ENCODE assay signal across 10 cellular contexts in the genomic region with DNA sequence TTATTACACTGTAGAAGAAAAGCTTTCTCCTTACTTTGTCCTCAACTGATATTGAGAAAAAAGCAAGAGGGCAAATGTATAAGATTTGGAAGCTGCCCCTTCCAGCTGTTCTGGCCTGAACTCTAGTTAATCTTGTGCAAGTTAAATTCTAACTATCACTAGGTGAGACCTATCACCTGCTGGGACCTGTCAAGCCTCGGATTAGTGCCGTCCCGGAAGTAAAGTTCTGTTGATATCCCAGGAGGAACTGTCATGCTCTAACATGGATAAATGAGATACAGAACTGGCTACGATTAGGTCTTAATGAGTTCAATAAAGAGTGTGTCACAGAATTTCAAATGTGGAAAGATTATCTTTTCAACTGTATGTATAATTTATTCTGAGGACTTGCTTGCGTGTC. TPM values are rescaled to one million over a fixed set of nuclear protein-coding genes. Genes with fewer than 3 reads are reported as not detected.
A peak's percentile ranks its signal among the peaks of the same experiment; 100 is the strongest.
DNase-seq lines count a peak whose midpoint lies in the region; ATAC-seq, FAIRE-seq and TF ChIP-seq lines count a peak whose summit lies in the region.
"Had no signal": no experiment of that assay in that cellular context is flagged by ENCODE, and none has a peak within 500 bp of the region (broad histone marks: within the 10 kb centered on the region; RNA-seq: fewer than 3 reads in every experiment).

No MANE protein-coding gene starts in this region.

- peak overlapping the region; percentile 75 for H3K27ac ChIP-seq in GM12878 (ENCODE audit: control insufficient read depth, insufficient read depth)
- H3K27ac ChIP-seq in suprapubic skin: peak overlapping the region; percentile 80

- H2AFZ ChIP-seq in GM12878 (ENCODE audit: control insufficient read depth, low read depth, low read length): peak overlapping the region; percentile 91

- H3K4me3 ChIP-seq in HFF-Myc (replicated peaks; ENCODE audit: low read depth, low read length): peak overlapping the region; percentile 91
- peak overlapping the region; percentile 72 for H3K4me3 ChIP-seq in GM12878
- H3K4me3 ChIP-seq in suprapubic skin: peak overlapping the region; percentile 68

- in situ Hi-C loops in GM12878 (cut with MboI): loop anchor here (10.0 kb wide), 1 partner anchor 519 kb away; no protein-coding TSS in a partner anchor

- RAD21 ChIA-PET in GM12878 (lab: Charles Lee; ENCODE audit: unreplicated experiment): interaction anchor here (0.9 to 6.2 kb wide), 3 partner anchors 10 to 91 kb away, joined by 3 to 81 read pairs (median 3); no protein-coding TSS in a partner anchor

- no peaks in the 10 kb centered on the region for H3K36me3 Mint-ChIP-seq in progenitor cell of endocrine pancreas (ENCODE audit: insufficient read depth)

- TF ChIP-seq EP300 in GM12878 (IDR thresholded peaks at IDR 0.05; ENCODE audit: borderline replicate concordance in 1 of 2, control insufficient read depth in 1 of 2, low read depth in 2 of 2, low read length in 2 of 2) (no peak), suprapubic skin (IDR thresholded peaks at IDR 0.05) (no peak)

- H3K27me3 ChIP-seq in GM12878 (replicated peaks in 1 of 2; ENCODE audit: control insufficient read depth in 2 of 2, insufficient read depth in 2 of 2, low read length in 1 of 2): no peaks in the 10 kb centered on the region
- H3K27me3 ChIP-seq in suprapubic skin: no peaks in the 10 kb centered on the region

- intact Hi-C loops in GM12878 (cut with micrococcal nuclease; ENCODE audit: unreplicated experiment): loop anchor here (5.0 kb wide), 1 partner anchor 527 kb away; a partner anchor contains a TSS

- 90% methylated on average over 5 of the region's 5 CpGs for WGBS in GM12878 (ENCODE audit: insufficient coverage, insufficient replicate concordance, low lambda C conversion rate, missing lambda C conversion rate)
- 25% methylated on average over 5 of the region's 5 CpGs for WGBS in suprapubic skin

- H3K36me3 ChIP-seq in GM12878 (ENCODE audit: control insufficient read depth in 2 of 2, insufficient read depth in 2 of 2, low read length in 1 of 2): no peaks in the 10 kb centered on the region
- no peaks in the 10 kb centered on the region for H3K36me3 ChIP-seq in suprapubic skin

- ATAC-seq in GM12878 (no peak), GM18520 (IDR thresholded peaks at IDR 0.05; ENCODE audit: unreplicated experiment) (no peak), HG03354 (IDR thresholded peaks at IDR 0.05; ENCODE audit: poor library complexity, severe bottlenecking, unreplicated experiment) (no peak), HG02970 (IDR thresholded peaks at IDR 0.05; ENCODE audit: low FRiP score, unreplicated experiment) (no peak)

- H3K9me3 Mint-ChIP-seq in progenitor cell of endocrine pancreas (ENCODE audit: low read depth): peaks cover 9% of the 10 kb centered on the region

- DNase-seq in HFF-Myc (ENCODE audit: extremely low read depth, low read depth): no peak
- no peak for DNase-seq in GM12878 (ENCODE audit: low read depth, low spot score)
- peak; percentile 13 for DNase-seq in kidney tubule cell (ENCODE audit: low spot score)
- no peak for DNase-seq in suprapubic skin (ENCODE audit: low spot score in 2 of 2)
- no peak for DNase-seq in progenitor cell of endocrine pancreas (ENCODE audit: low spot score, unreplicated experiment)
- DNase-seq: activated gamma-delta T cell, NCI-H187 treated with DMSO at 0.1 percent for 48 hours had no signal

- H3K4me3 Mint-ChIP-seq in progenitor cell of endocrine pancreas (ENCODE audit: low read depth): no peak overlapping the region

- H3K4me1 Mint-ChIP-seq in progenitor cell of endocrine pancreas (ENCODE audit: low read depth): peaks cover 4% of the 10 kb centered on the region

- H4K20me1 ChIP-seq in GM12878 (ENCODE audit: control insufficient read depth, insufficient read depth): no peaks in the 10 kb centered on the region

- TF ChIP-seq POLR2A in GM12878 (IDR thresholded peaks at IDR 0.05; ENCODE audit: low read depth, low read length) (no peak), suprapubic skin (IDR thresholded peaks at IDR 0.05) (no peak)

- no peak for FAIRE-seq in GM12878 (lab: Jason Lieb, UNC)

- H3K9ac ChIP-seq in GM12878 (ENCODE audit: control insufficient read depth, insufficient read depth, low read length): peak overlapping the region; percentile 90

- no peaks in the 10 kb centered on the region; the same call in 2 of the 3 replicates for H3K9me3 ChIP-seq in GM12878 (replicated peaks; ENCODE audit: control insufficient read depth, insufficient read depth, low read length)
- H3K9me3 ChIP-seq in suprapubic skin: no peaks in the 10 kb centered on the region

- peaks cover 3% of the 10 kb centered on the region for H3K79me2 ChIP-seq in GM12878 (ENCODE audit: control insufficient read depth, insufficient read depth, low read length)

- H3K4me1 ChIP-seq in GM12878 (ENCODE audit: control insufficient read depth, insufficient read depth, low read length) (0 out of 2 replicates have a peak, but pooled peaks cover 3% of the 10 kb centered on the region), suprapubic skin (peaks cover 21% of the 10 kb centered on the region)

- peak overlapping the region; percentile 97 for H3K4me2 ChIP-seq in GM12878 (ENCODE audit: control insufficient read depth, insufficient read depth)

- TF ChIP-seq CTCF in HFF-Myc (IDR thresholded peaks at IDR 0.05; ENCODE audit: low read depth, low read length, missing control alignments) (no peak), GM12878 (IDR thresholded peaks at IDR 0.05 in 2 of 3, conservative IDR thresholded peaks at IDR 0.05 in 1 of 3; ENCODE audit: control insufficient read depth in 2 of 3, extremely low read depth in 1 of 3, insufficient read depth in 1 of 3, low read depth in 3 of 3, low read length in 3 of 3) (no peak), suprapubic skin (IDR thresholded peaks at IDR 0.05) (no peak), progenitor cell of endocrine pancreas (IDR thresholded peaks at IDR 0.05; ENCODE audit: unreplicated experiment) (no peak)

- SMC1A ChIA-PET in GM12878 (lab: Charles Lee; ENCODE audit: uncharacterized antibody, unreplicated experiment): interaction anchor here (0.7 to 7.5 kb wide), 10 partner anchors 8 to 298 kb away, joined by 3 to 124 read pairs (median 3); no protein-coding TSS in a partner anchor

- POLR2A ChIA-PET in GM12878 (lab: Charles Lee): interaction anchor here (1.5 to 6.3 kb wide), 3 partner anchors 8 to 26 kb away, joined by 3 to 78 read pairs (median 4); no protein-coding TSS in a partner anchor

- H3K27ac Mint-ChIP-seq in progenitor cell of endocrine pancreas: no peak overlapping the region

- CTCF ChIA-PET in GM12878 (lab: Yijun Ruan, JAX): interaction anchor here (1.0 to 7.0 kb wide), 13 partner anchors 12 to 543 kb away, joined by 3 to 107 read pairs (median 3); a partner anchor contains a TSS

- peaks cover 16% of the 10 kb centered on the region for H3K27me3 Mint-ChIP-seq in progenitor cell of endocrine pancreas

- no TSS peak for BruUV-seq in GM12878 (replicated peaks; lab: Mats Ljungman, UMichigan)

- no peak for TF ChIP-seq RAD21 in GM12878 (IDR thresholded peaks at IDR 0.05; ENCODE audit: insufficient read depth, low read depth, low read length)

TF ChIP-seq in GM12878, 131 proteins besides CTCF, POLR2A, EP300 and RAD21 (continues in another document):
- TF ChIP-seq ZNF207 (IDR thresholded peaks at IDR 0.05; ENCODE audit: borderline replicate concordance) (no peak), BACH1 (IDR thresholded peaks at IDR 0.05; ENCODE audit: borderline replicate concordance) (no peak), CHD1 (IDR thresholded peaks at IDR 0.05; ENCODE audit: low read depth, low read length) (no peak), TCF7 (IDR thresholded peaks at IDR 0.05; ENCODE audit: borderline replicate concordance) (no peak), ESRRA (IDR thresholded peaks at IDR 0.05; ENCODE audit: low read length) (no peak)
- TF ChIP-seq, protein P1, sequence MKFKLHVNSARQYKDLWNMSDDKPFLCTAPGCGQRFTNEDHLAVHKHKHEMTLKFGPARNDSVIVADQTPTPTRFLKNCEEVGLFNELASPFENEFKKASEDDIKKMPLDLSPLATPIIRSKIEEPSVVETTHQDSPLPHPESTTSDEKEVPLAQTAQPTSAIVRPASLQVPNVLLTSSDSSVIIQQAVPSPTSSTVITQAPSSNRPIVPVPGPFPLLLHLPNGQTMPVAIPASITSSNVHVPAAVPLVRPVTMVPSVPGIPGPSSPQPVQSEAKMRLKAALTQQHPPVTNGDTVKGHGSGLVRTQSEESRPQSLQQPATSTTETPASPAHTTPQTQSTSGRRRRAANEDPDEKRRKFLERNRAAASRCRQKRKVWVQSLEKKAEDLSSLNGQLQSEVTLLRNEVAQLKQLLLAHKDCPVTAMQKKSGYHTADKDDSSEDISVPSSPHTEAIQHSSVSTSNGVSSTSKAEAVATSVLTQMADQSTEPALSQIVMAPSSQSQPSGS (IDR thresholded peaks at IDR 0.05; ENCODE audit: low read length): no peak
- TF ChIP-seq, protein P2, sequence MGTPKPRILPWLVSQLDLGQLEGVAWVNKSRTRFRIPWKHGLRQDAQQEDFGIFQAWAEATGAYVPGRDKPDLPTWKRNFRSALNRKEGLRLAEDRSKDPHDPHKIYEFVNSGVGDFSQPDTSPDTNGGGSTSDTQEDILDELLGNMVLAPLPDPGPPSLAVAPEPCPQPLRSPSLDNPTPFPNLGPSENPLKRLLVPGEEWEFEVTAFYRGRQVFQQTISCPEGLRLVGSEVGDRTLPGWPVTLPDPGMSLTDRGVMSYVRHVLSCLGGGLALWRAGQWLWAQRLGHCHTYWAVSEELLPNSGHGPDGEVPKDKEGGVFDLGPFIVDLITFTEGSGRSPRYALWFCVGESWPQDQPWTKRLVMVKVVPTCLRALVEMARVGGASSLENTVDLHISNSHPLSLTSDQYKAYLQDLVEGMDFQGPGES (IDR thresholded peaks at IDR 0.05): no peak

RNA-seq across cellular contexts. Expression of a gene that starts 1.2 kb away (rescaled TPM):
- 7.5 and 10.8 TPM in 2 replicates for total RNA-seq in GM12878 (2013; cell fraction: nucleolus; rRNA removed)
- total RNA-seq in GM12878 (2014; rRNA removed) (10.0 and 13.2 TPM in 2 replicates), GM12878 (2014; rRNA removed; fragmentation: Illumina TruSeq; extraction: Trizol) (14.9 and 15.4 TPM in 2 replicates), GM12878 (2021) (9.0 and 9.4 TPM in 2 replicates), suprapubic skin (10 to 100 TPM in 3 of 4 donors, 1 to 10 TPM in 1; 9.8 to 13.3 (median 12.5) TPM), progenitor cell of endocrine pancreas (20.5 and 22.8 TPM in 2 replicates)
- polyA plus RNA-seq in GM12878 (2011; ENCODE audit: low read depth): 7.3 TPM
- polyA plus RNA-seq in GM12878 (2011; rRNA removed) (17.1 and 23.6 TPM in 2 replicates), GM12878 (2014; fragmentation: Illumina TruSeq; extraction: Trizol) (15.8 and 19.8 TPM in 2 replicates), GM12878 (2014; fragmentation: Nextera tagmentation; extraction: Ambion mirVana) (10 to 100 TPM; 18.4 to 20.1 TPM), GM12878 (2014; rRNA removed) (9.3 and 14.2 TPM in 2 replicates), GM12878 (2016; fragmentation: Nextera tagmentation; extraction: Ambion mirVana) (10 to 100 TPM; 13.6 to 15.1 TPM)
- polyA plus RNA-seq in GM12878 (2011; cell fraction: cytosol; rRNA removed): 8.0 and 8.4 TPM in 2 replicates
- 4.6 and 5.1 TPM in 2 replicates for polyA plus RNA-seq in GM12878 (2011; cell fraction: nucleus; rRNA removed)
- polyA plus RNA-seq in GM12878 (2012): 9.4 and 9.8 TPM in 2 replicates
- polyA minus RNA-seq in GM12878 (2011; rRNA and poly(A)+ RNA removed): 7.6 and 9.0 TPM in 2 replicates
- 2.1 and 2.8 TPM in 2 replicates for polyA minus RNA-seq in GM12878 (2011; cell fraction: cytosol; rRNA and poly(A)+ RNA removed)
- 2.5 and 3.9 TPM in 2 replicates for polyA minus RNA-seq in GM12878 (2011; cell fraction: nucleus; rRNA and poly(A)+ RNA removed)
